In genomic region chr10:10492420-10492819, GRCh38 we compare ENCODE assay signal across 1 cellular context.
TF ChIP-seq lines count a peak whose summit lies in the region.

No MANE protein-coding gene starts in this region.

TF ChIP-seq in IMR-90, 13 proteins besides CTCF, POLR2A, EP300 and RAD21 (continued from another document):
- TF ChIP-seq ELK1 (IDR thresholded peaks at IDR 0.05; ENCODE audit: borderline replicate concordance, low read depth, low read length) (no peak), BHLHE40 (IDR thresholded peaks at IDR 0.05; ENCODE audit: low read depth, low read length) (no peak), MAFK (IDR thresholded peaks at IDR 0.05; ENCODE audit: low read depth, low read length) (no peak), RFX5 (IDR thresholded peaks at IDR 0.05; ENCODE audit: low read depth, low read length) (no peak), CHD1 (IDR thresholded peaks at IDR 0.05; ENCODE audit: low read depth, low read length) (no peak), MXI1 (IDR thresholded peaks at IDR 0.05; ENCODE audit: borderline replicate concordance, low read depth, low read length) (no peak), RCOR1 (IDR thresholded peaks at IDR 0.05; ENCODE audit: insufficient replicate concordance, low read length) (no peak), FOS (IDR thresholded peaks at IDR 0.05; ENCODE audit: low read depth, low read length) (no peak)
TF ChIP-seq in IMR-90: peak in this region for 0.
